ENCODE assay signal across 8 cellular contexts in the genomic region with DNA sequence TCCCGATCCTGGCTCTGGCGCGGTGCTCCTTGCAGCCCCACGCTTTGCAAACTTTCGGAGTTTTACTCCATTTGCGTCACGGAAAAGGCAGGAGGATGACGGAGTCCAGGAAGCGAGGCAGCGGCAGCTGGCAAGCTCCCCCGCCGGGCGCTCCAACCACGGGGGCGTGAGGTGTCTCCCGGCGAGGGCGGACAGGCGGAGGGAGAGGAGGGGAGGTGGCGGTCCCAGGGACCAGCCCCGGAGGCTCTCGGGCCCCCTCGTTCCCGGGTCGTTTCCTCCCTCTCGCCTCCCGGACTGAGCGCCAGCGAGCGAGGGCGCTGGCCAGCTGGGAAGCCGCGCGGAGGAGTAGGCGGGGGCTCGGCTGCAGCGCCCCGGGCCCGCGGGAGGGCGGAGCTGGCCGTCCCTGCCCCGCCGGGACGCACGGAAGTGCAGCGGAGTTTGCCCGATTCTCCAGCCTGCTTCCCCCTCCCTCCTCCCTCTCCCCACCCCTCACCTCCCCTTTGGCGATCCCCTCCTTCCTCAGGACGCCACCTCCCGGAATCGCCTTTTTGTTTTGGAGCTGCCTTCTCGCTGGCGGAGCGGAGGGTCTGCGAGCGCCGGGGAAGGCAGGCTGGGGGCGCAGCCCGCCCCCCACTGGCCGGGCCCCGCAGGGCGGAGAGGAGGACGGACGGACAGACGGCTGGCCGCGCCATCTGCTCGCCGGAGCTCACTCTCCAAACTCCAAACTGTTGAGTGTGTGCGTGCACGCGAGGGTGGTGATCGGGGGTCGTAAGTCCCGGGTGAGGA. TPM values are rescaled to one million over a fixed set of nuclear protein-coding genes. Genes with fewer than 3 reads are reported as not detected.
DNase-seq lines count a peak whose midpoint lies in the region; ATAC-seq, FAIRE-seq and TF ChIP-seq lines count a peak whose summit lies in the region.

A gene with protein sequence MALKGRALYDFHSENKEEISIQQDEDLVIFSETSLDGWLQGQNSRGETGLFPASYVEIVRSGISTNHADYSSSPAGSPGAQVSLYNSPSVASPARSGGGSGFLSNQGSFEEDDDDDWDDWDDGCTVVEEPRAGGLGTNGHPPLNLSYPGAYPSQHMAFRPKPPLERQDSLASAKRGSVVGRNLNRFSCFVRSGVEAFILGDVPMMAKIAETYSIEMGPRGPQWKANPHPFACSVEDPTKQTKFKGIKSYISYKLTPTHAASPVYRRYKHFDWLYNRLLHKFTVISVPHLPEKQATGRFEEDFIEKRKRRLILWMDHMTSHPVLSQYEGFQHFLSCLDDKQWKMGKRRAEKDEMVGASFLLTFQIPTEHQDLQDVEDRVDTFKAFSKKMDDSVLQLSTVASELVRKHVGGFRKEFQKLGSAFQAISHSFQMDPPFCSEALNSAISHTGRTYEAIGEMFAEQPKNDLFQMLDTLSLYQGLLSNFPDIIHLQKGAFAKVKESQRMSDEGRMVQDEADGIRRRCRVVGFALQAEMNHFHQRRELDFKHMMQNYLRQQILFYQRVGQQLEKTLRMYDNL (plus strand): TSS at position 543 of the 786 bp plus-strand sequence. CDS start 1,191 bp downstream, outside the sequence.

- peak; percentile 84 to 90 for ATAC-seq in A549
- ATAC-seq in lung (ENCODE audit: insufficient read depth, low FRiP score), result peak; percentile 91
- no peak for ATAC-seq in GM19452 (IDR thresholded peaks at IDR 0.05; ENCODE audit: unreplicated experiment)

- TF ChIP-seq CTCF in A549 (IDR thresholded peaks at IDR 0.05) (peak; percentile 67), H1 (IDR thresholded peaks at IDR 0.05; ENCODE audit: control extremely low read depth in 1 of 3, insufficient read depth in 1 of 3, low read depth in 1 of 3, low read length in 3 of 3) (peak; percentile 36 to 57 (median 44)), lung (IDR thresholded peaks at IDR 0.05; ENCODE audit: control extremely low read depth, extremely low read depth) (no peak)

- H3K27me3 ChIP-seq in H1 (replicated peaks in 1 of 4; ENCODE audit: control insufficient read depth in 3 of 4, extremely low read depth in 1 of 4, insufficient read depth in 3 of 4, low read length in 3 of 4), result peaks cover 0 to 14% (median 10%) of the 10 kb centered on the region in 4 experiments; a peak in 6 of 7 replicates
- no peaks in the 10 kb centered on the region for H3K27me3 ChIP-seq in lung (ENCODE audit: control insufficient read depth, insufficient read depth)

- H2BK12ac ChIP-seq in H1 (ENCODE audit: low read depth, low read length), result peak within 1 kb of the TSS; percentile 81

- peak within 1 kb of the TSS; percentile 75 to 90 (median 86) for H3K9ac ChIP-seq in H1 (replicated peaks in 1 of 4; ENCODE audit: extremely low read depth in 1 of 4, low read depth in 3 of 4, low read length in 3 of 4)

- FAIRE-seq in A549 (lab: Jason Lieb, UNC) (no peak), GM18507 (lab: Jason Lieb, UNC) (peak; percentile 5), H1 (lab: Jason Lieb, UNC) (no peak)

- H4K5ac ChIP-seq in H1 (ENCODE audit: insufficient read length, low read depth, low read length), result peak within 1 kb of the TSS; percentile 98

- H3K18ac ChIP-seq in H1 (ENCODE audit: extremely low read depth, low read length), result peak within 1 kb of the TSS; percentile 81; the same call in 1 of the 2 replicates

- H3K23ac ChIP-seq in H1 (ENCODE audit: insufficient read length), result no peak within 1 kb of the TSS

- TF ChIP-seq RAD21 in A549 (conservative IDR thresholded peaks at IDR 0.05 in 1 of 2, IDR thresholded peaks at IDR 0.05 in 1 of 2) (peak in 1 of 2 experiments; percentile 42; a peak in 2 of 5 replicates), H1 (IDR thresholded peaks at IDR 0.05 in 1 of 2, conservative IDR thresholded peaks at IDR 0.05 in 1 of 2; ENCODE audit: low read depth in 2 of 2, low read length in 2 of 2) (peak; percentile 16 to 40; a peak in 3 of 4 replicates)

- H3K14ac ChIP-seq in H1 (ENCODE audit: insufficient read length), result peak within 1 kb of the TSS; percentile 6

- peak within 1 kb of the TSS; percentile 62 for H3K4ac ChIP-seq in H1 (replicated peaks; ENCODE audit: insufficient read length, low read depth, low read length)

- H3K4me3 ChIP-seq in A549, result peak within 1 kb of the TSS; percentile 75
- peak within 1 kb of the TSS; percentile 63 to 90 (median 72) for H3K4me3 ChIP-seq in H1 (ENCODE audit: extremely low read depth in 1 of 4, insufficient read depth in 2 of 4, low read depth in 3 of 4, low read length in 4 of 4)
- peak within 1 kb of the TSS; percentile 79 for H3K4me3 ChIP-seq in lung

- H3K9me3 ChIP-seq in A549 (no peaks in the 10 kb centered on the region), H1 (ENCODE audit: insufficient read depth in 2 of 2, low read depth in 1 of 2, low read length in 1 of 2) (no peaks in the 10 kb centered on the region), lung (ENCODE audit: control insufficient read depth in 2 of 2, insufficient read depth in 1 of 2, low read length in 1 of 2) (no peaks in the 10 kb centered on the region)

- H2BK15ac ChIP-seq in H1 (ENCODE audit: low read length), result peak within 1 kb of the TSS; percentile 90

- TF ChIP-seq POLR2A in A549 (IDR thresholded peaks at IDR 0.05; ENCODE audit: low read length) (peak; percentile 83), H1 (IDR thresholded peaks at IDR 0.05; ENCODE audit: control extremely low read depth in 1 of 2, low read depth in 2 of 2, low read length in 2 of 2) (no peak; a peak in 1 of 3 replicates)

- H3K79me1 ChIP-seq in H1 (ENCODE audit: low read depth, low read length), result peaks cover 10% of the 10 kb centered on the region

- peaks cover 0 to 41% of the 10 kb centered on the region in 2 experiments; a peak in 3 of 4 replicates for H3K79me2 ChIP-seq in H1 (ENCODE audit: control insufficient read depth in 1 of 2, insufficient read depth in 2 of 2, low read length in 2 of 2)

- H3K4me2 ChIP-seq in A549 (peak within 1 kb of the TSS; percentile 90), H1 (ENCODE audit: insufficient read depth in 1 of 2, low read depth in 2 of 2, low read length in 2 of 2) (peak within 1 kb of the TSS; percentile 93 to 100)

- H4K91ac ChIP-seq in H1 (replicated peaks; ENCODE audit: insufficient read length, low read length), result peak within 1 kb of the TSS; percentile 88

- H2AK5ac ChIP-seq in H1 (ENCODE audit: low read depth, low read length), result peak within 1 kb of the TSS; percentile 11; the same call in 1 of the 2 replicates

- CTCF ChIA-PET in A549 (lab: Yijun Ruan, JAX), result interaction anchor here (0.6 to 9.8 kb wide), 29 partner anchors 8 to 412 kb away, joined by 3 to 98 read pairs (median 4); a partner anchor contains a TSS
- CTCF ChIA-PET in H1 (lab: Charles Lee; ENCODE audit: partially characterized antibody), result interaction anchor here (0.6 to 2.8 kb wide), 17 partner anchors 11 to 196 kb away, joined by 3 to 13 read pairs (median 4); a partner anchor contains a TSS

- no peak within 1 kb of the TSS for H2BK120ac ChIP-seq in H1 (replicated peaks; ENCODE audit: low read depth, low read length)

- H3K56ac ChIP-seq in H1 (replicated peaks; ENCODE audit: insufficient read length, low read depth, low read length), result peak within 1 kb of the TSS; percentile 94

- peak within 1 kb of the TSS; percentile 98 for H4K8ac ChIP-seq in H1 (ENCODE audit: extremely low read depth, insufficient read depth, low read length)

- TF ChIP-seq EP300 in A549 (IDR thresholded peaks at IDR 0.05), result no peak
- TF ChIP-seq EP300 in H1 (IDR thresholded peaks at IDR 0.05; ENCODE audit: borderline replicate concordance in 1 of 2, low read depth in 2 of 2, low read length in 2 of 2), result no peak; a peak in 1 of 3 replicates

- H3K36me3 ChIP-seq in H1 (ENCODE audit: control insufficient read depth in 2 of 4, insufficient read depth in 4 of 4, low read length in 3 of 4) (peaks cover 0 to 14% (median 0%) of the 10 kb centered on the region in 4 experiments; a peak in 3 of 8 replicates), lung (ENCODE audit: control insufficient read depth in 2 of 2, insufficient read depth in 2 of 2, low read length in 2 of 2) (no peaks in the 10 kb centered on the region)

- H4K20me1 ChIP-seq in H1 (replicated peaks in 1 of 2; ENCODE audit: control insufficient read depth in 1 of 2, insufficient read depth in 2 of 2, low read length in 2 of 2), result peaks cover 0 to 12% of the 10 kb centered on the region in 2 experiments

- peak within 1 kb of the TSS; percentile 90; the same call in 1 of the 2 replicates for H2BK20ac ChIP-seq in H1 (ENCODE audit: low read length)

- DNase-seq in A549 (ENCODE audit: low read depth in 1 of 2, low spot score in 1 of 2) (peak; percentile 81 to 89), GM18507 (ENCODE audit: extremely low spot score, insufficient read length, low read depth) (no peak), NCI-H460 (ENCODE audit: extremely low read depth, low read depth) (peak; percentile 50), H1 (ENCODE audit: low read depth in 1 of 2, low spot score in 2 of 2) (peak; percentile 76 to 85), lung (ENCODE audit: low spot score) (peak; percentile 80)
- DNase-seq in activated CD8-positive, alpha-beta memory T cell treated with anti-CD3 and anti-CD28 coated beads for 48 hours (ENCODE audit: low read depth in 2 of 3, low spot score in 2 of 3), result peak in 2 of 3 experiments; percentile 26 to 36
- peak; percentile 35 for DNase-seq in stimulated activated CD8-positive, alpha-beta memory T cell treated with anti-CD3 and anti-CD28 coated beads, Interleukin-12 subunit alpha, Interleukin-12 subunit beta, amount 100 ng/mL, for 1 hour (ENCODE audit: low read depth)

- peaks cover 10% of the 10 kb centered on the region; the same call in 1 of the 2 replicates for H3K23me2 ChIP-seq in H1 (ENCODE audit: low read depth, low read length)

- 2% methylated on average over 53 of the region's 76 CpGs for WGBS in A549 (ENCODE audit: missing lambda C conversion rate)
- 1% methylated on average over 27 of the region's 76 CpGs; no CpG with 5 or more reads in 1 of the 2 experiments for WGBS in H1 (ENCODE audit: extremely low coverage in 1 of 2, insufficient coverage in 1 of 2, insufficient read length in 1 of 2, insufficient replicate concordance in 2 of 2, low coverage in 1 of 2, low lambda C conversion rate in 2 of 2, missing lambda C conversion rate in 1 of 2), 2 experiments
- 0% methylated on average over 61 to 76 of the region's 76 CpGs for WGBS in lung, 2 donors

- H3K27ac ChIP-seq in A549 (peak within 1 kb of the TSS; percentile 91 to 94), H1 (ENCODE audit: low read depth, low read length) (peak within 1 kb of the TSS; percentile 82), lung (ENCODE audit: low read depth in 1 of 2, low read length in 1 of 2) (peak within 1 kb of the TSS; percentile 89 to 96)

- peaks cover 41% of the 10 kb centered on the region for H3K4me1 ChIP-seq in A549
- H3K4me1 ChIP-seq in H1 (replicated peaks in 1 of 4; ENCODE audit: control insufficient read depth in 3 of 4, insufficient read depth in 4 of 4, low read length in 3 of 4), result peaks cover 9 to 29% (median 16%) of the 10 kb centered on the region in 4 experiments
- H3K4me1 ChIP-seq in lung (ENCODE audit: control insufficient read depth in 2 of 2, insufficient read depth in 2 of 2, low read length in 2 of 2), result peaks cover 4 to 32% of the 10 kb centered on the region in 2 donors

- POLR2A ChIA-PET in A549 (lab: Yijun Ruan, JAX) (interaction anchor here (0.7 to 2.4 kb wide), 12 partner anchors 8 to 279 kb away, joined by 3 to 22 read pairs (median 6); a partner anchor contains a TSS), H1 (lab: Charles Lee; ENCODE audit: partially characterized antibody) (interaction anchor here (0.5 to 5.5 kb wide), 19 partner anchors 9 to 453 kb away, joined by 3 to 41 read pairs (median 4); a partner anchor contains a TSS)

- peak within 1 kb of the TSS; percentile 52; the same call in 1 of the 2 replicates for H2AFZ ChIP-seq in H1 (ENCODE audit: low read length)

- peak within 1 kb of the TSS; percentile 98 for H2BK5ac ChIP-seq in H1 (ENCODE audit: low read depth, low read length)

RNA-seq across cellular contexts. Expression of the gene that starts here (rescaled TPM):
- polyA plus RNA-seq in A549 (2011; rRNA removed) (8.4 and 10.7 TPM in 2 replicates), A549 (2017; fragmentation: RNase III; extraction: RNeasy Plus Mini Kit Qiagen cat#74134 plus additional on column Dnase treatment) (8.1 to 11.6 TPM (median 11.2 TPM) in 3 replicates), H1 (2011; rRNA removed) (14.3 and 15.7 TPM in 2 replicates), lung (10 to 100 TPM; 13.6 to 19.3 TPM)
- polyA plus RNA-seq in A549 (2012; cell fraction: cytosol; rRNA removed), result 5.3 and 7.3 TPM in 2 replicates
- polyA plus RNA-seq in A549 (2012; cell fraction: nucleus; rRNA removed), result 9.0 and 10.2 TPM in 2 replicates
- 19.7 and 21.2 TPM in 2 replicates for polyA minus RNA-seq in A549 (2011; rRNA and poly(A)+ RNA removed)
- 8.2 and 10.0 TPM in 2 replicates for total RNA-seq in NCI-H460 (2014; rRNA removed; shearing (Covaris generic))
- 7.4 and 7.7 TPM in 2 replicates for polyA plus RNA-seq in NCI-H460 (2014; cell fraction: nucleus; rRNA removed)
- 22.9 and 24.8 TPM in 2 replicates for total RNA-seq in H1 (2021; fragmentation: NEBNext Ultra II Directional; extraction: Animal tissue kit (Norgen Biotek cat#: 25700))
- polyA plus RNA-seq in H1 (2011; cell fraction: cytosol; rRNA removed), result 11.5 TPM
- 25.7 TPM for polyA plus RNA-seq in H1 (2011; cell fraction: nucleus; rRNA removed)
- polyA plus RNA-seq in H1 (2012, experiment 1 of 2), result 17.5 to 20.7 TPM (median 18.6 TPM) in 4 replicates
- 13.9 TPM for polyA plus RNA-seq in H1 (2012, experiment 2 of 2)
- 10.5 TPM for polyA plus RNA-seq in H1 (2013, experiment 1 of 2)
- polyA plus RNA-seq in H1 (2013, experiment 2 of 2), result 11.4 TPM
- polyA minus RNA-seq in H1 (2011; rRNA and poly(A)+ RNA removed), result 21.0 and 25.5 TPM in 2 replicates
- polyA minus RNA-seq in H1 (2011; cell fraction: cytosol; rRNA and poly(A)+ RNA removed), result 17.4 TPM
- polyA minus RNA-seq in H1 (2011; cell fraction: nucleus; rRNA and poly(A)+ RNA removed), result 21.6 TPM
- 10 to 100 TPM; 16.7 to 23.5 TPM for total RNA-seq in lung
